In genomic region chr12:100199023-100199346, GRCh38 we compare ENCODE assay signal across 8 cellular contexts. TPM values are rescaled to one million over a fixed set of nuclear protein-coding genes. Genes with fewer than 3 reads are reported as not detected.
DNase-seq lines count a peak whose midpoint lies in the region; ATAC-seq and TF ChIP-seq lines count a peak whose summit lies in the region.

No MANE protein-coding gene starts in this region.

- H3K4me3 ChIP-seq in A673 (ENCODE audit: low read depth, low read length, poor library complexity, severe bottlenecking), result peak overlapping the region; percentile 86
- peak overlapping the region; percentile 96 for H3K4me3 ChIP-seq in H7 (ENCODE audit: insufficient read depth, low read depth, low read length)
- peak overlapping the region; percentile 68 for H3K4me3 ChIP-seq in lung

- no TSS peak for BruUV-seq in A673 (replicated peaks; lab: Mats Ljungman, UMichigan)

- no peaks in the 10 kb centered on the region for H3K9me3 ChIP-seq in A673 (ENCODE audit: low read depth, low read length, poor library complexity, severe bottlenecking)
- peaks cover 0 to 2% of the 10 kb centered on the region in 2 donors for H3K9me3 ChIP-seq in lung (ENCODE audit: control insufficient read depth in 2 of 2, insufficient read depth in 1 of 2, low read length in 1 of 2)

- POLR2A ChIA-PET in A673 (lab: Charles Lee; ENCODE audit: low non-redundant PET), result no interaction called here

- peaks cover 3% of the 10 kb centered on the region for H3K4me1 ChIP-seq in A673 (ENCODE audit: insufficient read depth, low read length, poor library complexity, severe bottlenecking)
- peaks cover 0 to 11% of the 10 kb centered on the region in 2 donors for H3K4me1 ChIP-seq in lung (ENCODE audit: control insufficient read depth in 2 of 2, insufficient read depth in 2 of 2, low read length in 2 of 2)

- no peaks in the 10 kb centered on the region for H3K27me3 Mint-ChIP-seq in activated naive CD8-positive, alpha-beta T cell treated with anti-CD3 and anti-CD28 coated beads for 36 hours

- H3K4me3 Mint-ChIP-seq in activated naive CD8-positive, alpha-beta T cell treated with anti-CD3 and anti-CD28 coated beads for 36 hours, result peak overlapping the region; percentile 97

- H3K27ac Mint-ChIP-seq in activated naive CD8-positive, alpha-beta T cell treated with anti-CD3 and anti-CD28 coated beads for 36 hours, result peak overlapping the region; percentile 77

- H3K36me3 ChIP-seq in A673 (ENCODE audit: insufficient read depth, low read length, poor library complexity, severe bottlenecking), result no peaks in the 10 kb centered on the region
- 0 out of 2 replicates have a peak, but pooled peaks cover 2% of the 10 kb centered on the region for H3K36me3 ChIP-seq in H7 (replicated peaks; ENCODE audit: control insufficient read depth, insufficient read depth, low read length)
- H3K36me3 ChIP-seq in lung (ENCODE audit: control insufficient read depth in 2 of 2, insufficient read depth in 2 of 2, low read length in 2 of 2), result peaks cover 0 to 3% of the 10 kb centered on the region in 2 donors

- no peak for DNase-seq in A673 (ENCODE audit: low spot score)
- DNase-seq in H7, result no peak
- no peak for DNase-seq in activated naive CD8-positive, alpha-beta T cell treated with anti-CD3 and anti-CD28 coated beads for 36 hours
- no peak for DNase-seq in lung (ENCODE audit: low spot score)
- no peak for DNase-seq in NCI-H2171 (lab: John Stamatoyannopoulos, UW)
- no peak for DNase-seq in stimulated activated CD8-positive, alpha-beta memory T cell treated with anti-CD3 and anti-CD28 coated beads, Interleukin-4, amount 100 ng/mL, for 48 hours

- ATAC-seq in lung (ENCODE audit: insufficient read depth, low FRiP score), result no peak
- ATAC-seq in GM21526 (IDR thresholded peaks at IDR 0.05; ENCODE audit: low FRiP score, unreplicated experiment), result no peak
- no peak for ATAC-seq in HG03280 (IDR thresholded peaks at IDR 0.05; ENCODE audit: unreplicated experiment)

- H3K9me3 Mint-ChIP-seq in activated naive CD8-positive, alpha-beta T cell treated with anti-CD3 and anti-CD28 coated beads for 36 hours, result no peaks in the 10 kb centered on the region

- H3K4me1 Mint-ChIP-seq in activated naive CD8-positive, alpha-beta T cell treated with anti-CD3 and anti-CD28 coated beads for 36 hours, result peaks cover 24% of the 10 kb centered on the region

- H3K27ac ChIP-seq in A673 (ENCODE audit: low read depth, low read length, poor library complexity, severe bottlenecking) (no peak overlapping the region), lung (ENCODE audit: low read depth in 1 of 2, low read length in 1 of 2) (no peak overlapping the region)

- H3K36me3 Mint-ChIP-seq in activated naive CD8-positive, alpha-beta T cell treated with anti-CD3 and anti-CD28 coated beads for 36 hours, result peaks cover 20% of the 10 kb centered on the region

- CTCF ChIA-PET in A673 (lab: Charles Lee), result no interaction called here

- WGBS in lung, 2 donors, result 42 to 49% methylated on average over 6 of the region's 6 CpGs

- intact Hi-C loops in A673 (cut with micrococcal nuclease; ENCODE audit: unreplicated experiment), result loop anchor here (10.0 kb wide), 1 partner anchor 144 kb away; no protein-coding TSS in a partner anchor

- TF ChIP-seq CTCF in A673 (conservative IDR thresholded peaks at IDR 0.05; ENCODE audit: low read depth, low read length) (no peak), lung (IDR thresholded peaks at IDR 0.05; ENCODE audit: control extremely low read depth, extremely low read depth) (no peak)

- H3K27me3 ChIP-seq in A673 (replicated peaks; ENCODE audit: insufficient read depth, low read depth, low read length, poor library complexity) (no peaks in the 10 kb centered on the region), H7 (ENCODE audit: control insufficient read depth, insufficient read depth, low read length) (no peaks in the 10 kb centered on the region; the same call in 1 of the 2 replicates), lung (ENCODE audit: control insufficient read depth, insufficient read depth) (no peaks in the 10 kb centered on the region)

RNA-seq across cellular contexts. Expression of gene ACTR6, which starts 1.6 kb away (rescaled TPM):
- total RNA-seq in A673 (2021), result 36.0 and 39.7 TPM in 2 replicates
- 33.0 and 38.5 TPM in 2 replicates for total RNA-seq in H7 (2014; rRNA removed; shearing (Covaris generic))
- 10 to 100 TPM; 27.1 to 27.9 TPM for total RNA-seq in activated naive CD8-positive, alpha-beta T cell treated with anti-CD3 and anti-CD28 coated beads for 36 hours
- 10 to 100 TPM; 18.7 to 25.2 TPM for total RNA-seq in lung
- 10 to 100 TPM; 12.0 to 16.3 TPM for polyA plus RNA-seq in lung

RNA-seq across cellular contexts. Expression of gene BLTP3B, which starts 56.3 kb away (rescaled TPM):
- total RNA-seq in A673 (2021) (31.6 and 31.8 TPM in 2 replicates), lung (10 to 100 TPM; 26.6 to 55.1 TPM)
- 36.4 and 40.4 TPM in 2 replicates for total RNA-seq in H7 (2014; rRNA removed; shearing (Covaris generic))
- total RNA-seq in activated naive CD8-positive, alpha-beta T cell treated with anti-CD3 and anti-CD28 coated beads for 36 hours, result 10 to 100 TPM; 34.1 to 35.3 TPM
- polyA plus RNA-seq in lung, result 10 to 100 TPM in 1 of 2 donors, 1 to 10 TPM in 1; 5.0 to 10.4 TPM
